ENCODE assay signal across 35 cellular contexts in the genomic region with DNA sequence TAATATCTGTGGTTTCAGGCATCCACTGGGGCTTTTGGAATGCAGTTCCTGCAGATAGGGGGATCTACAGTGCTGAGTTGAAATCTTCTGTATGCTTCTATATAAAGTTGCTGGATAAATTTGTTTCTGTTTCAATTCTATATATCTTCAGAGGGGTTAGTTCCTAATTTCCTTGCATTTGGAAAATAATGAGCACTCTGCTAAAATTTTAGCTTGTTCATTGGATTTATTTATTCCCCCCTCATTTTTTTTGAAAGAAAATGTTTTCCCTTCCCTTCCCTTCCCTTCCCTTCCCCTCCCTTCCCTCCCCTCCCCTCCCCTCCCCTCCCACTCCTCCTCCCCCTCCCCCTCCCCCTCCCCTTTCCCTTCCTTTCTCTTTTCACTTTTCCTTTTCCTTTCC.
"Had no signal": no experiment of that assay in that cellular context is flagged by ENCODE, and none has a peak within 500 bp of the region (broad histone marks: within the 10 kb centered on the region; RNA-seq: fewer than 3 reads in every experiment).

No MANE protein-coding gene starts in this region.

- H3K27me3 ChIP-seq: MG63 had no signal

- H3K9me3 ChIP-seq: MG63 had no signal

- DNase-seq: Karpas-422, Kasumi-1, MG63, MM.1S, MV-4-11, NCI-H1048, NCI-H1092, NCI-H1092 treated with DMSO at 0.1 percent for 48 hours, NCI-H1105, NCI-H1105 treated with DMSO at 0.1 percent for 48 hours, NCI-H1417, NCI-H1417 treated with DMSO at 0.1 percent for 48 hours, NCI-H1436, NCI-H1436 treated with DMSO at 0.1 percent for 48 hours, NCI-H146, NCI-H1694, NCI-H1694 treated with DMSO at 0.1 percent for 48 hours, NCI-H187, NCI-H187 treated with DMSO at 0.1 percent for 48 hours, NCI-H1930, NCI-H2029, NCI-H2029 treated with DMSO at 0.1 percent for 48 hours, NCI-H2081, NCI-H2081 treated with DMSO at 0.1 percent for 48 hours, NCI-H2107, NCI-H2171, NCI-H2171 treated with DMSO at 0.1 percent for 48 hours, NCI-H2227 treated with DMSO at 0.1 percent for 48 hours, NCI-H226, NCI-H345, NCI-H446, NCI-H446 treated with DMSO at 0.1 percent for 48 hours, NCI-H510A, NCI-H510A treated with DMSO at 0.1 percent for 48 hours, NCI-H524 had no signal

- H3K36me3 ChIP-seq: MG63 had no signal

- H3K4me3 ChIP-seq: MG63 had no signal
